ENCODE assay signal across 1 cellular context in genomic region chr15:55407949-55408766, GRCh38.
TF ChIP-seq lines count a peak whose summit lies in the region.

A gene with protein sequence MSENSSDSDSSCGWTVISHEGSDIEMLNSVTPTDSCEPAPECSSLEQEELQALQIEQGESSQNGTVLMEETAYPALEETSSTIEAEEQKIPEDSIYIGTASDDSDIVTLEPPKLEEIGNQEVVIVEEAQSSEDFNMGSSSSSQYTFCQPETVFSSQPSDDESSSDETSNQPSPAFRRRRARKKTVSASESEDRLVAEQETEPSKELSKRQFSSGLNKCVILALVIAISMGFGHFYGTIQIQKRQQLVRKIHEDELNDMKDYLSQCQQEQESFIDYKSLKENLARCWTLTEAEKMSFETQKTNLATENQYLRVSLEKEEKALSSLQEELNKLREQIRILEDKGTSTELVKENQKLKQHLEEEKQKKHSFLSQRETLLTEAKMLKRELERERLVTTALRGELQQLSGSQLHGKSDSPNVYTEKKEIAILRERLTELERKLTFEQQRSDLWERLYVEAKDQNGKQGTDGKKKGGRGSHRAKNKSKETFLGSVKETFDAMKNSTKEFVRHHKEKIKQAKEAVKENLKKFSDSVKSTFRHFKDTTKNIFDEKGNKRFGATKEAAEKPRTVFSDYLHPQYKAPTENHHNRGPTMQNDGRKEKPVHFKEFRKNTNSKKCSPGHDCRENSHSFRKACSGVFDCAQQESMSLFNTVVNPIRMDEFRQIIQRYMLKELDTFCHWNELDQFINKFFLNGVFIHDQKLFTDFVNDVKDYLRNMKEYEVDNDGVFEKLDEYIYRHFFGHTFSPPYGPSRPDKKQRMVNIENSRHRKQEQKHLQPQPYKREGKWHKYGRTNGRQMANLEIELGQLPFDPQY (minus strand): TSS chr15:55408359. CDS start chr15:55389424, 18,935 bp downstream.
PIERCE2 (plus strand) TSS chr15:55408495; CDS start chr15:55408769, 274 bp downstream.

TF ChIP-seq in HepG2, 621 proteins besides CTCF, POLR2A, EP300 and RAD21 (continued from another document):
- TF ChIP-seq AHDC1 (CRISPR knock-in tag; IDR thresholded peaks at IDR 0.05; ENCODE audit: borderline replicate concordance) (0 out of 2 replicates have a peak, but pooled peaks have one; percentile 47), ZMAT3 (CRISPR knock-in tag; conservative IDR thresholded peaks at IDR 0.05) (peak; percentile 69), RCOR2 (CRISPR knock-in tag; IDR thresholded peaks at IDR 0.05) (0 out of 2 replicates have a peak, but pooled peaks have one; percentile 24), ZNF550 (CRISPR knock-in tag; IDR thresholded peaks at IDR 0.05; ENCODE audit: borderline replicate concordance) (no peak), CCDC6 (CRISPR knock-in tag; IDR thresholded peaks at IDR 0.05) (peak; percentile 39; the same call in 1 of the 2 replicates), ZBTB33 (CRISPR knock-in tag; IDR thresholded peaks at IDR 0.05) (no peak), TARDBP (CRISPR knock-in tag; IDR thresholded peaks at IDR 0.05) (peak; percentile 68), SPEN (CRISPR knock-in tag; IDR thresholded peaks at IDR 0.05; ENCODE audit: low read depth) (peak; percentile 70), ZBTB3 (CRISPR knock-in tag; IDR thresholded peaks at IDR 0.05; ENCODE audit: borderline replicate concordance, low read depth) (0 out of 2 replicates have a peak, but pooled peaks have one; percentile 3), ZNF274 (CRISPR knock-in tag; IDR thresholded peaks at IDR 0.05) (peak; percentile 87), TIGD3 (CRISPR knock-in tag; IDR thresholded peaks at IDR 0.05; ENCODE audit: borderline replicate concordance) (no peak), ADNP (CRISPR knock-in tag; IDR thresholded peaks at IDR 0.05) (no peak), RARG (CRISPR knock-in tag; IDR thresholded peaks at IDR 0.05; ENCODE audit: low read depth) (no peak), FOXK1 (CRISPR knock-in tag; IDR thresholded peaks at IDR 0.05; ENCODE audit: borderline replicate concordance, low read depth) (peak; percentile 82), SMAD1 (CRISPR knock-in tag; IDR thresholded peaks at IDR 0.05; ENCODE audit: borderline replicate concordance, low read depth) (0 out of 2 replicates have a peak, but pooled peaks have one; percentile 28), ZMYM3 (CRISPR knock-in tag; IDR thresholded peaks at IDR 0.05) (peak; percentile 76; the same call in 1 of the 2 replicates), ZNF235 (CRISPR knock-in tag; IDR thresholded peaks at IDR 0.05; ENCODE audit: borderline replicate concordance) (no peak), MATR3 (CRISPR knock-in tag; IDR thresholded peaks at IDR 0.05) (no peak), NAIF1 (CRISPR knock-in tag; IDR thresholded peaks at IDR 0.05; ENCODE audit: borderline replicate concordance) (no peak), RAD51 (IDR thresholded peaks at IDR 0.05; ENCODE audit: borderline replicate concordance) (no peak), NR2F2 (IDR thresholded peaks at IDR 0.05; ENCODE audit: borderline replicate concordance, low read depth) (no peak)
- TF ChIP-seq, protein P1, sequence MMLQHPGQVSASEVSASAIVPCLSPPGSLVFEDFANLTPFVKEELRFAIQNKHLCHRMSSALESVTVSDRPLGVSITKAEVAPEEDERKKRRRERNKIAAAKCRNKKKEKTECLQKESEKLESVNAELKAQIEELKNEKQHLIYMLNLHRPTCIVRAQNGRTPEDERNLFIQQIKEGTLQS (CRISPR knock-in tag; IDR thresholded peaks at IDR 0.05), result no peak
